Comparison of ENCODE assay signal across 8 cellular contexts in genomic region chr4:88613417-88613875, GRCh38. TPM values are rescaled to one million over a fixed set of nuclear protein-coding genes. Genes with fewer than 3 reads are reported as not detected.
DNase-seq lines count a peak whose midpoint lies in the region; ATAC-seq and TF ChIP-seq lines count a peak whose summit lies in the region.

No MANE protein-coding gene starts in this region.

- no peak for TF ChIP-seq POLR2A in heart left ventricle (IDR thresholded peaks at IDR 0.05)
- peak in 1 of 2 donors; percentile 31 for TF ChIP-seq POLR2A in suprapubic skin (IDR thresholded peaks at IDR 0.05)
- no peak for TF ChIP-seq POLR2A in lower leg skin (IDR thresholded peaks at IDR 0.05)

- H3K27ac ChIP-seq in VCaP (peak overlapping the region; percentile 44), heart left ventricle (peak overlapping the region; percentile 65 to 83 (median 74)), suprapubic skin (peak overlapping the region; percentile 89)

- H3K4me1 ChIP-seq in heart left ventricle = peaks cover 7 to 81% (median 59%) of the 10 kb centered on the region in 12 donors
- H3K4me1 ChIP-seq in suprapubic skin = peaks cover 72% of the 10 kb centered on the region

- H3K36me3 ChIP-seq in heart left ventricle (peaks cover 0 to 15% (median 3%) of the 10 kb centered on the region in 9 donors), suprapubic skin (peaks cover 3% of the 10 kb centered on the region)

- H3K4me3 ChIP-seq in heart left ventricle = peak overlapping the region in 1 of 12 donors; percentile 12
- no peak overlapping the region for H3K4me3 ChIP-seq in suprapubic skin
- H3K4me3 ChIP-seq in lower leg skin (ENCODE audit: low read depth, poor library complexity, severe bottlenecking) = no peak overlapping the region

- H3K9me3 ChIP-seq in heart left ventricle (no peaks in the 10 kb centered on the region), suprapubic skin (no peaks in the 10 kb centered on the region)

- no peak for TF ChIP-seq CTCF in VCaP (conservative IDR thresholded peaks at IDR 0.05)
- no peak for TF ChIP-seq CTCF in heart left ventricle (IDR thresholded peaks at IDR 0.05)
- TF ChIP-seq CTCF in suprapubic skin (IDR thresholded peaks at IDR 0.05) = no peak
- no peak for TF ChIP-seq CTCF in lower leg skin (IDR thresholded peaks at IDR 0.05)
- TF ChIP-seq CTCF in GM13976 (IDR thresholded peaks at IDR 0.05; ENCODE audit: borderline replicate concordance, control extremely low read depth, extremely low read depth, insufficient read depth, missing control alignments) = no peak

- peak in 3 of 4 donors; percentile 34 to 43 (median 43) for ATAC-seq in heart left ventricle

- TF ChIP-seq EP300 in suprapubic skin (IDR thresholded peaks at IDR 0.05) = no peak

- intact Hi-C loops in heart left ventricle (cut with DNase I) (no loop called here), lower leg skin (cut with DNase I; ENCODE audit: low total_unique reads) (no loop called here)

- WGBS in heart left ventricle, 4 donors = 14 to 27% (median 14%) methylated on average over 5 of the region's 5 CpGs
- WGBS in suprapubic skin = 33% methylated on average over 5 of the region's 5 CpGs
- 32 to 36% methylated on average over 5 of the region's 5 CpGs for WGBS in lower leg skin, 2 donors

- no peaks in the 10 kb centered on the region for H3K27me3 ChIP-seq in heart left ventricle
- H3K27me3 ChIP-seq in suprapubic skin = no peaks in the 10 kb centered on the region

- peak; percentile 23 for DNase-seq in stimulated activated CD4-positive, alpha-beta T cell treated with anti-CD3 and anti-CD28 coated beads, Interleukin-4, amount 100 ng/mL, for 24 hours
- DNase-seq in stimulated activated CD4-positive, alpha-beta T cell treated with anti-CD3 and anti-CD28 coated beads, Interleukin-15, amount 100 ng/mL, for 24 hours = no peak
- peak; percentile 21 for DNase-seq in NCI-H128 (lab: John Stamatoyannopoulos, UW; ENCODE audit: unreplicated experiment)
- no peak for DNase-seq in heart left ventricle
- DNase-seq in suprapubic skin (ENCODE audit: low spot score in 2 of 2) = no peak
- DNase-seq in lower leg skin (ENCODE audit: low spot score in 2 of 2) = no peak
- no peak for DNase-seq in GM13976 (ENCODE audit: low spot score)

- in situ Hi-C loops in GM13976 (cut with MboI; ENCODE audit: low sequenced_read_pairs, unreplicated experiment) = no loop called here

RNA-seq across cellular contexts. Expression of gene HERC3, which starts 21.2 kb away (rescaled TPM):
- total RNA-seq in heart left ventricle (10 to 100 TPM; 32.2 to 66.6 (median 48.9) TPM), suprapubic skin (100 to 1,000 TPM in 1 of 4 donors, 10 to 100 TPM in 3; 41.6 to 110 (median 48.0) TPM), lower leg skin (10 to 100 TPM; 49.6 to 64.3 (median 52.2) TPM)
- 10 to 100 TPM; 10.4 to 34.9 TPM for polyA plus RNA-seq in heart left ventricle

Comparison
In these comparisons a context has a peak if more than half of its experiments do, and no peak if none do; other contexts are left out.
1. DNase-seq: peak in stimulated activated CD4-positive, alpha-beta T cell treated with anti-CD3 and anti-CD28 coated beads, Interleukin-4, amount 100 ng/mL, for 24 hours (single experiment) and NCI-H128 (single experiment); none in stimulated activated CD4-positive, alpha-beta T cell treated with anti-CD3 and anti-CD28 coated beads, Interleukin-15, amount 100 ng/mL, for 24 hours (single experiment), heart left ventricle (0 of 5), suprapubic skin (0 of 2), lower leg skin (0 of 2) and GM13976 (single experiment).
2. Peak in every context shown above with its lines, with median percentiles within 50 percentile points of each other: H3K27ac ChIP-seq.